Comparison of ENCODE assay signal across 11 cellular contexts in genomic region chr15:75112848-75113492, GRCh38.
DNase-seq lines count a peak whose midpoint lies in the region; ATAC-seq and TF ChIP-seq lines count a peak whose summit lies in the region.
"Had no signal": no experiment of that assay in that cellular context is flagged by ENCODE, and none has a peak within 500 bp of the region (broad histone marks: within the 10 kb centered on the region; RNA-seq: fewer than 3 reads in every experiment).

No MANE protein-coding gene starts in this region.

- DNase-seq in lower lobe of right lung: no peak
- DNase-seq in putamen (ENCODE audit: low spot score): no peak
- DNase-seq in mesendoderm: no peak
- no peak for DNase-seq in NCI-H446 treated with DMSO at 0.1 percent for 48 hours (lab: John Stamatoyannopoulos, UW)
- no peak for DNase-seq in T-helper 2 cell
- DNase-seq: substantia nigra, T-helper 17 cell had no signal

- intact Hi-C loops in lower lobe of right lung (cut with DNase I): no loop called here

- WGBS in mesendoderm (ENCODE audit: extremely low coverage, insufficient coverage, low lambda C conversion rate): no CpG with 5 or more reads among the region's 3 CpGs

- no peaks in the 10 kb centered on the region for H3K79me2 ChIP-seq in mesendoderm (ENCODE audit: control insufficient read depth, insufficient read depth, low read length)

- H3K4me3 ChIP-seq in lower lobe of right lung (no peak overlapping the region), mesendoderm (ENCODE audit: low read length) (no peak overlapping the region)
- H3K4me3 ChIP-seq: smooth muscle cell had no signal

- H3K79me1 ChIP-seq in mesendoderm (ENCODE audit: low read length): no peaks in the 10 kb centered on the region

- H3K9ac ChIP-seq in mesendoderm (ENCODE audit: low read length): no peak overlapping the region

- H3K27me3 ChIP-seq in lower lobe of right lung (ENCODE audit: low read depth) (no peaks in the 10 kb centered on the region), mesendoderm (ENCODE audit: insufficient read depth, low read length, poor library complexity) (no peaks in the 10 kb centered on the region)

- H3K36me3 ChIP-seq in lower lobe of right lung: no peaks in the 10 kb centered on the region
- no peaks in the 10 kb centered on the region for H3K36me3 ChIP-seq in mesendoderm (ENCODE audit: control insufficient read depth, insufficient read depth, low read length)

- H4K5ac ChIP-seq in mesendoderm (ENCODE audit: low read length): no peak overlapping the region

- no peak overlapping the region for H3K23ac ChIP-seq in mesendoderm (ENCODE audit: low read length)

- H3K4me1 ChIP-seq in lower lobe of right lung: peaks cover 6% of the 10 kb centered on the region
- H3K4me1 ChIP-seq in mesendoderm (ENCODE audit: control insufficient read depth, low read depth, low read length): no peaks in the 10 kb centered on the region

- ATAC-seq in GM18511 (IDR thresholded peaks at IDR 0.05; ENCODE audit: unreplicated experiment) (peak; percentile 67), GM21526 (IDR thresholded peaks at IDR 0.05; ENCODE audit: low FRiP score, unreplicated experiment) (peak; percentile 60), HG03432 (IDR thresholded peaks at IDR 0.05; ENCODE audit: unreplicated experiment) (peak; percentile 56), lower lobe of right lung (peak; percentile 28 to 31)
- ATAC-seq: T-helper 17 cell had no signal

- H3K4me2 ChIP-seq in mesendoderm (ENCODE audit: low read length): no peak overlapping the region
- H3K4me2 ChIP-seq: smooth muscle cell had no signal

- H2BK15ac ChIP-seq in mesendoderm (replicated peaks; ENCODE audit: low read depth): no peak overlapping the region

- H2BK120ac ChIP-seq in mesendoderm (ENCODE audit: low read depth, low read length): no peak overlapping the region

- no peak overlapping the region for H4K8ac ChIP-seq in mesendoderm (ENCODE audit: low read depth, low read length)

- peaks cover 9% of the 10 kb centered on the region for H3K9me3 ChIP-seq in lower lobe of right lung

- H3K56ac ChIP-seq in mesendoderm (ENCODE audit: low read length): no peak overlapping the region

- H3K18ac ChIP-seq in mesendoderm (ENCODE audit: low read length): no peak overlapping the region

- H3K27ac ChIP-seq in lower lobe of right lung: no peak overlapping the region
- no peak overlapping the region for H3K27ac ChIP-seq in mesendoderm (ENCODE audit: low read depth, low read length)

- no peak for TF ChIP-seq CTCF in lower lobe of right lung (IDR thresholded peaks at IDR 0.05)

- H3K4ac ChIP-seq in mesendoderm (ENCODE audit: low read depth, low read length): no peak overlapping the region

- H2BK5ac ChIP-seq in mesendoderm (ENCODE audit: low read length): no peak overlapping the region

- no peak overlapping the region for H2AK5ac ChIP-seq in mesendoderm (ENCODE audit: low read length)
